16 cellular contexts compared by ENCODE assay signal in genomic region chr10:76329891-76330575, GRCh38.
A peak's percentile ranks its signal among the peaks of the same experiment; 100 is the strongest.
DNase-seq lines count a peak whose midpoint lies in the region; FAIRE-seq and TF ChIP-seq lines count a peak whose summit lies in the region.
"Had no signal": no experiment of that assay in that cellular context is flagged by ENCODE, and none has a peak within 500 bp of the region (broad histone marks: within the 10 kb centered on the region; RNA-seq: fewer than 3 reads in every experiment).

No MANE protein-coding gene starts in this region.

- H3K4me3 Mint-ChIP-seq in osteocyte (ENCODE audit: unreplicated experiment): no peak overlapping the region
- no peak overlapping the region for H3K4me3 Mint-ChIP-seq in activated T-cell treated with anti-CD3 and anti-CD28 coated beads, Interleukin-2, amount 50 U/mL, for 24 hours
- H3K4me3 Mint-ChIP-seq: activated naive CD4-positive, alpha-beta T cell treated with anti-CD3 and anti-CD28 coated beads, Interleukin-2, amount 10 ng/mL, durations not matched to agents 7 days and 5 days had no signal

- peaks cover under 1% of the 10 kb centered on the region for H3K27me3 Mint-ChIP-seq in osteocyte (ENCODE audit: unreplicated experiment)
- no peaks in the 10 kb centered on the region for H3K27me3 Mint-ChIP-seq in activated T-cell treated with anti-CD3 and anti-CD28 coated beads, Interleukin-2, amount 50 U/mL, for 24 hours
- H3K27me3 Mint-ChIP-seq: activated naive CD4-positive, alpha-beta T cell treated with anti-CD3 and anti-CD28 coated beads, Interleukin-2, amount 10 ng/mL, durations not matched to agents 7 days and 5 days had no signal

- H3K27ac ChIP-seq in epithelial cell of prostate (peak overlapping the region; percentile 47), kidney (ENCODE audit: low read depth in 2 of 2, low read length in 2 of 2) (no peak overlapping the region)
- H3K27ac ChIP-seq: prostate gland, upper lobe of right lung, WERI-Rb-1 had no signal

- H3K36me3 ChIP-seq in kidney (ENCODE audit: control insufficient read depth in 1 of 2, insufficient read depth in 2 of 2, low read length in 2 of 2): no peaks in the 10 kb centered on the region
- H3K36me3 ChIP-seq: prostate gland, upper lobe of right lung, WERI-Rb-1 had no signal

- DNase-seq in DMS53 treated with DMSO at 0.1 percent for 48 hours (lab: John Stamatoyannopoulos, UW; ENCODE audit: unreplicated experiment) (peak; percentile 19), NCI-H460 (ENCODE audit: extremely low read depth, low read depth) (peak; percentile 13), epithelial cell of prostate (ENCODE audit: low read depth, low spot score) (peak; percentile 29), osteocyte (ENCODE audit: extremely low spot score, unreplicated experiment) (no peak), foreskin melanocyte (no peak), hypothalamus (lab: John Stamatoyannopoulos, UW) (no peak), kidney (no peak)
- no peak for DNase-seq in activated T-cell treated with anti-CD3 and anti-CD28 coated beads, Interleukin-2, amount 50 U/mL, for 24 hours
- DNase-seq: activated naive CD4-positive, alpha-beta T cell treated with anti-CD3 and anti-CD28 coated beads, Interleukin-2, amount 10 ng/mL, durations not matched to agents 7 days and 5 days; C1 segment of cervical spinal cord; midbrain; NCI-H2081; NCI-H82; upper lobe of right lung; WERI-Rb-1 had no signal

- TF ChIP-seq CTCF in osteocyte (IDR thresholded peaks at IDR 0.05) (no peak), kidney (IDR thresholded peaks at IDR 0.05; ENCODE audit: borderline replicate concordance, extremely low read depth, insufficient read depth) (no peak)

- peak overlapping the region; percentile 15 for H3K27ac Mint-ChIP-seq in osteocyte (ENCODE audit: unreplicated experiment)
- no peak overlapping the region for H3K27ac Mint-ChIP-seq in activated T-cell treated with anti-CD3 and anti-CD28 coated beads, Interleukin-2, amount 50 U/mL, for 24 hours
- H3K27ac Mint-ChIP-seq: activated naive CD4-positive, alpha-beta T cell treated with anti-CD3 and anti-CD28 coated beads, Interleukin-2, amount 10 ng/mL, durations not matched to agents 7 days and 5 days had no signal

- H3K4me1 Mint-ChIP-seq in osteocyte (ENCODE audit: unreplicated experiment): peaks cover 40% of the 10 kb centered on the region
- H3K4me1 Mint-ChIP-seq in activated T-cell treated with anti-CD3 and anti-CD28 coated beads, Interleukin-2, amount 50 U/mL, for 24 hours (ENCODE audit: low read depth): no peaks in the 10 kb centered on the region
- H3K4me1 Mint-ChIP-seq: activated naive CD4-positive, alpha-beta T cell treated with anti-CD3 and anti-CD28 coated beads, Interleukin-2, amount 10 ng/mL, durations not matched to agents 7 days and 5 days had no signal

- no peaks in the 10 kb centered on the region for H3K36me3 Mint-ChIP-seq in osteocyte (ENCODE audit: unreplicated experiment)
- H3K36me3 Mint-ChIP-seq in activated T-cell treated with anti-CD3 and anti-CD28 coated beads, Interleukin-2, amount 50 U/mL, for 24 hours (ENCODE audit: low read depth): no peaks in the 10 kb centered on the region
- H3K36me3 Mint-ChIP-seq: activated naive CD4-positive, alpha-beta T cell treated with anti-CD3 and anti-CD28 coated beads, Interleukin-2, amount 10 ng/mL, durations not matched to agents 7 days and 5 days had no signal

- no peak overlapping the region for H3K9ac ChIP-seq in kidney (ENCODE audit: low read length in 2 of 2)

- no peak overlapping the region for H3K4me3 ChIP-seq in kidney (ENCODE audit: low read length in 2 of 2)
- H3K4me3 ChIP-seq: prostate gland, upper lobe of right lung had no signal

- no peaks in the 10 kb centered on the region for H3K9me3 Mint-ChIP-seq in osteocyte (ENCODE audit: unreplicated experiment)
- no peaks in the 10 kb centered on the region for H3K9me3 Mint-ChIP-seq in activated T-cell treated with anti-CD3 and anti-CD28 coated beads, Interleukin-2, amount 50 U/mL, for 24 hours

- FAIRE-seq in kidney (lab: Jason Lieb, UNC): no peak

- H3K4me1 ChIP-seq in kidney (ENCODE audit: control insufficient read depth in 1 of 2, insufficient read depth in 1 of 2, low read depth in 1 of 2, low read length in 2 of 2): peaks cover 0 to 2% of the 10 kb centered on the region in 2 donors
- H3K4me1 ChIP-seq: prostate gland, upper lobe of right lung had no signal

- intact Hi-C loops in kidney (cut with DNase I): no loop called here

- no peaks in the 10 kb centered on the region for H3K9me3 ChIP-seq in kidney (ENCODE audit: control insufficient read depth in 1 of 2, low read length in 2 of 2)
- H3K9me3 ChIP-seq: prostate gland, upper lobe of right lung had no signal

Comparison
In these comparisons a context has a peak if more than half of its experiments do, and no peak if none do; other contexts are left out.
1. DNase-seq: peak in DMS53 treated with DMSO at 0.1 percent for 48 hours (single experiment), NCI-H460 (single experiment) and epithelial cell of prostate (single experiment); none in osteocyte (single experiment), foreskin melanocyte (single experiment), hypothalamus (0 of 51), activated T-cell treated with anti-CD3 and anti-CD28 coated beads, Interleukin-2, amount 50 U/mL, for 24 hours (single experiment) and kidney (single experiment).